In the genomic region with DNA sequence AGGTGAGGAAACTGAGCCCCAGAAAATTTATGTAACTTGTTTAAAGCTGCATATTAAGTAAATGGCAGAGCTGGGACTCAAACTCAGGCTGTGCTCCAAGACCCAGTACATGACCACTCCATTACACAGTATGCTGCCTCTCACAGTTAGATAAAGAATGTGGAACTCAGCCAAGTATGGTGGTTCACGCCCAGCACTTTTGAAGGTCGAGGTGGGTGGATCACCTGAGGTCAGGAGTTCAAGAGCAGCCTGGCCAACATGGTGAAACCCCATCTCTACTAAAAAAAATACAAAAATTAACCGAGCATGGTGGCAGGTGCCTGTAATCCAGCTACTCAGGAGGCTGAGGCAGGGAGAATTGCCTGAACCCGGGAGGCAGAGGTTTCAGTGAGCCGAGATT, we compare ENCODE assay signal across 12 cellular contexts. TPM values are rescaled to one million over a fixed set of nuclear protein-coding genes. Genes with fewer than 3 reads are reported as not detected.
"Had no signal": no experiment of that assay in that cellular context is flagged by ENCODE, and none has a peak within 500 bp of the region (broad histone marks: within the 10 kb centered on the region; RNA-seq: fewer than 3 reads in every experiment).

No MANE protein-coding gene starts in this region.

RNA-seq across cellular contexts. Expression of a gene that starts 2.3 kb away (rescaled TPM):
- total RNA-seq: activated B cell treated with CpG ODN at 0.5 μM for 24 hours; activated CD8-positive, alpha-beta T cell treated with anti-CD3 and anti-CD28 coated beads for 36 hours; activated T-helper 17 cell treated with anti-CD3 and anti-CD28 coated beads, Interleukin-2, amount 50 U/mL, for 72 hours; glomerular endothelial cell; heart right ventricle; kidney epithelial cell; left ventricle myocardium superior; osteoblast; posterior vena cava; sigmoid colon; smooth muscle cell; T-helper 17 cell had no signal
